Comparison of ENCODE assay signal across 21 cellular contexts in genomic region chr15:34304613-34305012, GRCh38. TPM values are rescaled to one million over a fixed set of nuclear protein-coding genes. Genes with fewer than 3 reads are reported as not detected.
DNase-seq lines count a peak whose midpoint lies in the region; ATAC-seq and TF ChIP-seq lines count a peak whose summit lies in the region.
"Had no signal": no experiment of that assay in that cellular context is flagged by ENCODE, and none has a peak within 500 bp of the region (broad histone marks: within the 10 kb centered on the region; RNA-seq: fewer than 3 reads in every experiment).

No MANE protein-coding gene starts in this region.

- H3K79me2 ChIP-seq in osteoblast (ENCODE audit: insufficient read depth, low read length) (peaks cover 48% of the 10 kb centered on the region), OCI-LY7 (ENCODE audit: insufficient read depth, low read depth, low read length) (no peaks in the 10 kb centered on the region)

- POLR2A ChIA-PET in OCI-LY7 (lab: Charles Lee) = interaction anchor here (0.5 kb wide), 1 partner anchor 82 kb away, joined by 4 read pairs; no protein-coding TSS in a partner anchor

- no peak overlapping the region for H2AFZ ChIP-seq in osteoblast (ENCODE audit: low read length)
- H2AFZ ChIP-seq in OCI-LY7 (ENCODE audit: low read length) = no peak overlapping the region

- TF ChIP-seq POLR2A in erythroblast (IDR thresholded peaks at IDR 0.05; ENCODE audit: low read length) = no peak

- BruUV-seq in OCI-LY7 (replicated peaks; lab: Mats Ljungman, UMichigan) = no TSS peak

- no peaks in the 10 kb centered on the region for H3K36me3 ChIP-seq in osteoblast (ENCODE audit: insufficient read depth, low read length)
- H3K36me3 ChIP-seq in OCI-LY7 (ENCODE audit: insufficient read depth, low read length) = no peaks in the 10 kb centered on the region
- H3K36me3 ChIP-seq: BE2C, suprapubic skin had no signal

- H3K4me1 ChIP-seq in osteoblast (ENCODE audit: insufficient read depth, low read length) (peaks cover 15% of the 10 kb centered on the region), OCI-LY7 (ENCODE audit: insufficient read depth, low read length, poor library complexity, severe bottlenecking) (no peaks in the 10 kb centered on the region)
- H3K4me1 ChIP-seq: BE2C, foreskin keratinocyte, suprapubic skin had no signal

- no peaks in the 10 kb centered on the region for H3K9me3 ChIP-seq in osteoblast (ENCODE audit: low read depth, low read length)
- no peaks in the 10 kb centered on the region for H3K9me3 ChIP-seq in OCI-LY7 (ENCODE audit: low read length)
- H3K9me3 ChIP-seq: BE2C, suprapubic skin had no signal

- no peak for ATAC-seq in HG02759 (IDR thresholded peaks at IDR 0.05; ENCODE audit: unreplicated experiment)
- ATAC-seq: foreskin keratinocyte, SK-N-SH treated with all-trans-retinoic acid at 6 μM for 48 hours had no signal

- DNase-seq in AG20443 (ENCODE audit: low spot score) = peak; percentile 13
- DNase-seq in NCI-H460 (ENCODE audit: extremely low read depth, low read depth) = peak; percentile 38
- DNase-seq in epithelial cell of prostate (ENCODE audit: low read depth, low spot score) = no peak
- no peak for DNase-seq in osteoblast (ENCODE audit: insufficient read length, low spot score, missing footprints)
- DNase-seq in OCI-LY7 (ENCODE audit: low spot score) = no peak
- DNase-seq in SIG-M5 treated with dmso at 0.1 percent for 504 hours (lab: John Stamatoyannopoulos, UW; ENCODE audit: unreplicated experiment) = no peak
- DNase-seq in erythroblast (lab: John Stamatoyannopoulos, UW) = no peak
- DNase-seq: activated CD4-positive, alpha-beta T cell treated with anti-CD3 and anti-CD28 coated beads, Interleukin-2, amount 10 ng/mL, durations not matched to agents 7 days and 5 days; activated naive CD4-positive, alpha-beta T cell treated with anti-CD3 and anti-CD28 coated beads for 36 hours; BE2C; foreskin keratinocyte; NCI-H1105; NCI-H748 treated with DMSO at 0.1 percent for 48 hours; stimulated activated CD4-positive, alpha-beta T cell treated with anti-CD3 and anti-CD28 coated beads, Interleukin-4, amount 100 ng/mL, for 1 hour had no signal

- no peaks in the 10 kb centered on the region for H4K20me1 ChIP-seq in osteoblast (ENCODE audit: insufficient read depth, low read length)
- H4K20me1 ChIP-seq in OCI-LY7 (ENCODE audit: insufficient read depth, low read length) = no peaks in the 10 kb centered on the region

- no peaks in the 10 kb centered on the region for H3K9me2 ChIP-seq in OCI-LY7 (ENCODE audit: insufficient read depth, low read length)

- intact Hi-C loops in OCI-LY7 (cut with micrococcal nuclease; ENCODE audit: unreplicated experiment) = no loop called here

- no peaks in the 10 kb centered on the region for H3K27me3 ChIP-seq in osteoblast (ENCODE audit: insufficient read depth, low read length)
- H3K27me3 ChIP-seq: foreskin keratinocyte, suprapubic skin had no signal

- TF ChIP-seq CTCF in osteoblast (IDR thresholded peaks at IDR 0.05; ENCODE audit: extremely low read depth, low read depth, low read length) (no peak), OCI-LY7 (conservative IDR thresholded peaks at IDR 0.05; ENCODE audit: low read length) (no peak)

- H3K4me3 ChIP-seq in osteoblast (ENCODE audit: insufficient read depth, low read length) (no peak overlapping the region), OCI-LY7 (ENCODE audit: low read depth, low read length, poor library complexity, severe bottlenecking) (no peak overlapping the region)
- H3K4me3 ChIP-seq: suprapubic skin had no signal

- CTCF ChIA-PET in OCI-LY7 (lab: Charles Lee; ENCODE audit: unreplicated experiment) = no interaction called here

- peak overlapping the region; percentile 23 for H3K4me2 ChIP-seq in osteoblast (ENCODE audit: insufficient read depth, low read length)
- no peak overlapping the region for H3K4me2 ChIP-seq in OCI-LY7 (ENCODE audit: low read length)

- peak overlapping the region; percentile 56 for H3K27ac ChIP-seq in epithelial cell of prostate
- H3K27ac ChIP-seq in osteoblast (ENCODE audit: low read depth, low read length) = peak overlapping the region; percentile 49
- H3K27ac ChIP-seq in OCI-LY7 (ENCODE audit: low read depth, low read length, poor library complexity, severe bottlenecking) = no peak overlapping the region
- H3K27ac ChIP-seq: foreskin keratinocyte, suprapubic skin had no signal

RNA-seq across cellular contexts. Expression of gene SLC12A6, which starts 33.0 kb away (rescaled TPM):
- 5.1 and 6.5 TPM in 2 replicates for total RNA-seq in NCI-H460 (2014; rRNA removed; shearing (Covaris generic))
- 2.0 and 7.1 TPM in 2 replicates for polyA plus RNA-seq in NCI-H460 (2014; cell fraction: nucleus; rRNA removed)
- total RNA-seq in osteoblast = 39.2 and 40.9 TPM in 2 replicates
- total RNA-seq in OCI-LY7 (2014; rRNA removed; shearing (Covaris generic)) = 8.9 and 11.5 TPM in 2 replicates
- 14.9 and 16.1 TPM in 2 replicates for total RNA-seq in OCI-LY7 (2022)

RNA-seq across cellular contexts. Expression of gene NOP10, which starts 38.3 kb away (rescaled TPM):
- 312 and 376 TPM in 2 replicates for total RNA-seq in NCI-H460 (2014; rRNA removed; shearing (Covaris generic))
- 111 and 144 TPM in 2 replicates for polyA plus RNA-seq in NCI-H460 (2014; cell fraction: nucleus; rRNA removed)
- total RNA-seq in osteoblast = 193 and 216 TPM in 2 replicates
- total RNA-seq in OCI-LY7 (2014; rRNA removed; shearing (Covaris generic)) = 115 and 191 TPM in 2 replicates
- 125 and 130 TPM in 2 replicates for total RNA-seq in OCI-LY7 (2022)

RNA-seq across cellular contexts. Expression of gene NUTM1, which starts 38.5 kb away (rescaled TPM):
- not detected in 2 replicates for total RNA-seq in NCI-H460 (2014; rRNA removed; shearing (Covaris generic))
- not detected in 2 replicates for polyA plus RNA-seq in NCI-H460 (2014; cell fraction: nucleus; rRNA removed)
- under 0.01 TPM in 1 of 2 replicates, not detected in the other for total RNA-seq in osteoblast
- not detected in 2 replicates for total RNA-seq in OCI-LY7 (2014; rRNA removed; shearing (Covaris generic))
- not detected in 2 replicates for total RNA-seq in OCI-LY7 (2022)
- total RNA-seq: activated CD4-positive, alpha-beta T cell treated with anti-CD3 and anti-CD28 coated beads, Interleukin-2, amount 10 ng/mL, durations not matched to agents 7 days and 5 days; cardiac septum; foreskin keratinocyte; mucosa of gallbladder; omental fat pad; skeletal muscle tissue had no signal
- polyA plus RNA-seq: foreskin keratinocyte had no signal

Comparison
In these comparisons a context has a peak if more than half of its experiments do, and no peak if none do; other contexts are left out.
1. DNase-seq: peak in AG20443 (single experiment) and NCI-H460 (single experiment); none in epithelial cell of prostate (single experiment), osteoblast (single experiment), OCI-LY7 (single experiment), SIG-M5 treated with dmso at 0.1 percent for 504 hours (single experiment) and erythroblast (0 of 2).